ENCODE assay signal across 23 cellular contexts in genomic region chr3:64382171-64382570, GRCh38.
DNase-seq lines count a peak whose midpoint lies in the region; ATAC-seq and TF ChIP-seq lines count a peak whose summit lies in the region.
"Had no signal": no experiment of that assay in that cellular context is flagged by ENCODE, and none has a peak within 500 bp of the region (broad histone marks: within the 10 kb centered on the region; RNA-seq: fewer than 3 reads in every experiment).

No MANE protein-coding gene starts in this region.

- H3K4me2 ChIP-seq in hepatocyte = no peak overlapping the region
- no peak overlapping the region for H3K4me2 ChIP-seq in neuronal stem cell (ENCODE audit: insufficient read depth, low read length, poor library complexity, severe bottlenecking)
- no peak overlapping the region for H3K4me2 ChIP-seq in GM23338
- H3K4me2 ChIP-seq: BLaER1 had no signal

- no peak for ATAC-seq in GM23338
- ATAC-seq: HCT116, SK-N-SH treated with all-trans-retinoic acid at 6 μM for 48 hours had no signal

- H2AFZ ChIP-seq in hepatocyte (no peak overlapping the region), neuronal stem cell (ENCODE audit: low read length) (no peak overlapping the region), GM23338 (no peak overlapping the region)

- H2BK15ac ChIP-seq in neuronal stem cell (ENCODE audit: low read length) = no peak overlapping the region

- no peak overlapping the region for H3K4ac ChIP-seq in neuronal stem cell (ENCODE audit: low read length)

- H4K91ac ChIP-seq in neuronal stem cell (ENCODE audit: low read depth, low read length, poor library complexity) = no peak overlapping the region

- H3K27ac Mint-ChIP-seq in nephron (peak overlapping the region in 2 of 3 experiments; percentile 24 to 71), GM23338 (no peak overlapping the region)
- H3K27ac Mint-ChIP-seq: CD4-positive, CD25-positive, alpha-beta regulatory T cell had no signal

- H3K23ac ChIP-seq in neuronal stem cell (ENCODE audit: low read depth, low read length, poor library complexity) = no peak overlapping the region

- H3K79me1 ChIP-seq in neuronal stem cell (ENCODE audit: low read depth, low read length) = no peaks in the 10 kb centered on the region

- H2BK120ac ChIP-seq in neuronal stem cell (ENCODE audit: low read depth, low read length) = no peak overlapping the region

- H3K4me3 Mint-ChIP-seq in nephron = no peak overlapping the region
- no peak overlapping the region for H3K4me3 Mint-ChIP-seq in GM23338
- H3K4me3 Mint-ChIP-seq: CD4-positive, CD25-positive, alpha-beta regulatory T cell had no signal

- H3K4me1 Mint-ChIP-seq in nephron = peaks cover 67% of the 10 kb centered on the region
- H3K4me1 Mint-ChIP-seq in GM23338 = no peaks in the 10 kb centered on the region; the same call in 2 of the 3 replicates
- H3K4me1 Mint-ChIP-seq: CD4-positive, CD25-positive, alpha-beta regulatory T cell had no signal

- TF ChIP-seq CTCF in WI38 (IDR thresholded peaks at IDR 0.05; ENCODE audit: low read depth, low read length) (peak; percentile 14; the same call in 1 of the 2 replicates), hepatocyte (IDR thresholded peaks at IDR 0.05; ENCODE audit: poor library complexity) (no peak), nephron (IDR thresholded peaks at IDR 0.05; ENCODE audit: unreplicated experiment in 3 of 3) (no peak), GM23338 (conservative IDR thresholded peaks at IDR 0.05; ENCODE audit: low read depth in 2 of 2) (peak in 1 of 2 experiments; percentile 15; a peak in 1 of 4 replicates)

- no peaks in the 10 kb centered on the region for H3K79me2 ChIP-seq in hepatocyte
- no peaks in the 10 kb centered on the region for H3K79me2 ChIP-seq in GM23338 (replicated peaks; ENCODE audit: insufficient read depth)

- WGBS in hepatocyte (ENCODE audit: low lambda C conversion rate, missing lambda C conversion rate) = 39% methylated on average over 2 of the region's 2 CpGs
- no CpG with 5 or more reads among the region's 2 CpGs for WGBS in neuronal stem cell (ENCODE audit: extremely low coverage in 2 of 2, insufficient read length in 2 of 2, insufficient replicate concordance in 1 of 2), 2 donors

- H2AK5ac ChIP-seq in neuronal stem cell (ENCODE audit: low read depth, low read length) = no peak overlapping the region

- H3K9me3 Mint-ChIP-seq in nephron (peaks cover 3% of the 10 kb centered on the region), GM23338 (no peaks in the 10 kb centered on the region)

- no peak overlapping the region for H2BK5ac ChIP-seq in neuronal stem cell (ENCODE audit: low read length)

- H3K36me3 Mint-ChIP-seq in nephron (ENCODE audit: low read depth) = peaks cover 12% of the 10 kb centered on the region
- no peaks in the 10 kb centered on the region for H3K36me3 Mint-ChIP-seq in GM23338 (ENCODE audit: low read depth)
- H3K36me3 Mint-ChIP-seq: CD4-positive, CD25-positive, alpha-beta regulatory T cell had no signal

- H3K9me2 ChIP-seq in hepatocyte (replicated peaks; ENCODE audit: insufficient read depth) (no peaks in the 10 kb centered on the region), GM23338 (ENCODE audit: insufficient read depth) (no peaks in the 10 kb centered on the region; the same call in 1 of the 2 replicates)

- H3K9ac ChIP-seq in neuronal stem cell (ENCODE audit: low read depth, low read length, poor library complexity) = no peak overlapping the region
- H3K9ac ChIP-seq: BLaER1 had no signal

- no peak overlapping the region for H2BK12ac ChIP-seq in neuronal stem cell (ENCODE audit: low read length)

- H4K20me1 ChIP-seq in hepatocyte (ENCODE audit: insufficient read depth, poor library complexity, severe bottlenecking) = no peaks in the 10 kb centered on the region
- no peaks in the 10 kb centered on the region; the same call in 1 of the 2 replicates for H4K20me1 ChIP-seq in GM23338 (replicated peaks; ENCODE audit: insufficient read depth)
- H4K20me1 ChIP-seq: BLaER1 had no signal

- no peak overlapping the region for H3K4me3 ChIP-seq in WI38 (ENCODE audit: low read depth, low read length)
- H3K4me3 ChIP-seq in hepatocyte = no peak overlapping the region
- H3K4me3 ChIP-seq in neuronal stem cell (ENCODE audit: low read length in 2 of 2) = no peak overlapping the region
- H3K4me3 ChIP-seq in GM23338 = no peak overlapping the region
- H3K4me3 ChIP-seq: BLaER1, SJCRH30 had no signal

- H3K4me1 ChIP-seq in hepatocyte (ENCODE audit: insufficient read depth) (peaks cover 5% of the 10 kb centered on the region), neuronal stem cell (ENCODE audit: control insufficient read depth in 2 of 2, insufficient read depth in 1 of 2, low read depth in 1 of 2, low read length in 2 of 2) (peaks cover 0 to 8% of the 10 kb centered on the region in 2 donors), GM23338 (ENCODE audit: insufficient read depth) (no peaks in the 10 kb centered on the region)
- H3K4me1 ChIP-seq: BLaER1, SJCRH30 had no signal

- no peak overlapping the region for H4K8ac ChIP-seq in neuronal stem cell (ENCODE audit: low read depth, low read length)

- H3F3A ChIP-seq in GM23338 (replicated peaks; ENCODE audit: low read depth) = no peaks in the 10 kb centered on the region

- H3K36me3 ChIP-seq in hepatocyte (replicated peaks; ENCODE audit: insufficient read depth, low read depth) (no peaks in the 10 kb centered on the region), neuronal stem cell (replicated peaks in 1 of 2; ENCODE audit: control insufficient read depth in 2 of 2, insufficient read depth in 2 of 2, low read length in 2 of 2) (no peaks in the 10 kb centered on the region), GM23338 (ENCODE audit: insufficient read depth) (no peaks in the 10 kb centered on the region)
- H3K36me3 ChIP-seq: BLaER1, SJCRH30 had no signal

- no peak overlapping the region for H3K18ac ChIP-seq in neuronal stem cell (ENCODE audit: low read length)

- H3K14ac ChIP-seq in neuronal stem cell (ENCODE audit: low read length) = no peak overlapping the region

- no peaks in the 10 kb centered on the region for H3K27me3 Mint-ChIP-seq in nephron (ENCODE audit: low read depth)
- H3K27me3 Mint-ChIP-seq in GM23338 (ENCODE audit: insufficient read depth, low read depth, poor library complexity) = no peaks in the 10 kb centered on the region

- H3K27ac ChIP-seq in hepatocyte (peak overlapping the region; percentile 2), neuronal stem cell (replicated peaks; ENCODE audit: low read length) (no peak overlapping the region), GM23338 (ENCODE audit: low read depth) (no peak overlapping the region)
- H3K27ac ChIP-seq: BLaER1, HL-60, SJCRH30 had no signal

- H3K9me3 ChIP-seq in hepatocyte (ENCODE audit: low read depth) = no peaks in the 10 kb centered on the region
- no peaks in the 10 kb centered on the region for H3K9me3 ChIP-seq in neuronal stem cell (replicated peaks in 1 of 2; ENCODE audit: control insufficient read depth in 2 of 2, insufficient read depth in 1 of 2, low read depth in 1 of 2, low read length in 2 of 2)
- H3K9me3 ChIP-seq: BLaER1, SJCRH30 had no signal

- DNase-seq in H4 (ENCODE audit: low spot score) (peak; percentile 23), hepatocyte (ENCODE audit: low spot score) (no peak), SHP77 (lab: John Stamatoyannopoulos, UW) (no peak), neuronal stem cell (ENCODE audit: low spot score) (no peak), GM23338 (ENCODE audit: low spot score) (no peak), NCI-H1694 (lab: John Stamatoyannopoulos, UW) (no peak)
- DNase-seq: CD4-positive, CD25-positive, alpha-beta regulatory T cell; DMS153; DND-41; NCI-H1048; NCI-H1694 treated with DMSO at 0.1 percent for 48 hours; NCI-H2081; NCI-H2171 treated with DMSO at 0.1 percent for 48 hours; NCI-H345; NCI-H510A treated with DMSO at 0.1 percent for 48 hours; NCI-H748 treated with DMSO at 0.1 percent for 48 hours; SJCRH30 had no signal

- H3K27me3 ChIP-seq in hepatocyte (no peaks in the 10 kb centered on the region), neuronal stem cell (ENCODE audit: control insufficient read depth in 3 of 3, insufficient read depth in 3 of 3, low read depth in 1 of 3, low read length in 3 of 3) (no peaks in the 10 kb centered on the region), GM23338 (ENCODE audit: insufficient read depth) (no peaks in the 10 kb centered on the region)
- H3K27me3 ChIP-seq: BLaER1, SJCRH30 had no signal

TF ChIP-seq in GM23338, 12 proteins besides CTCF, POLR2A, EP300 and RAD21 (continues in another document):
- TF ChIP-seq EZH2 (IDR thresholded peaks at IDR 0.05; ENCODE audit: low read depth, unreplicated experiment) (no peak), CREB1 (CRISPR knock-in tag; IDR thresholded peaks at IDR 0.05; ENCODE audit: low read depth) (no peak), JUNB (IDR thresholded peaks at IDR 0.05; ENCODE audit: unreplicated experiment) (no peak), REST (IDR thresholded peaks at IDR 0.05; ENCODE audit: unreplicated experiment) (no peak), NANOG (IDR thresholded peaks at IDR 0.05; ENCODE audit: borderline replicate concordance) (no peak), ZNF114 (CRISPR knock-in tag; IDR thresholded peaks at IDR 0.05) (no peak)
